Comparison of ENCODE assay signal across 8 cellular contexts in the genomic region with DNA sequence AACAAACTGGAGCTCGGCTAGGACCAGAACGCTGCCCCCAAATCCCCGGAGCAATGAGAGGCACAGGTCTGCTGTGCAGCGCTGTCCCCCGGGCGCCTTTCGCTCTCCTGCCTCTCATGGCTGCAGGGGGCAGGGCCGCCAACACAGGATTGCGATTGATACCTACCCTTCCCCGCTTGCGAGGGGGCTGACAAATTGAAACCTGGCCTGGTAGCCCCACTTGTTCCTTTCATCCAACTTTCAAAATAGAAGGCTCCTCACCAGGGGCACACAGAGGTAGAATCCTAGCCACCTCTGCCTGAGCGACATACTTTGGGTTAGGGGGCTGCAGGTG.
DNase-seq lines count a peak whose midpoint lies in the region; ATAC-seq and FAIRE-seq lines count a peak whose summit lies in the region.

No MANE protein-coding gene starts in this region.

- H3K27me3 ChIP-seq in mucosa of stomach (ENCODE audit: control insufficient read depth, insufficient read depth, low read length) = no peaks in the 10 kb centered on the region

- H3K27ac Mint-ChIP-seq in central memory CD8-positive, alpha-beta T cell (ENCODE audit: low read depth) = peak overlapping the region; percentile 84

- ATAC-seq in HG03457 (IDR thresholded peaks at IDR 0.05; ENCODE audit: unreplicated experiment) = peak; percentile 5
- peak; percentile 33 for ATAC-seq in central memory CD8-positive, alpha-beta T cell (replicated peaks; ENCODE audit: extremely low read depth, poor library complexity, severe bottlenecking)

- H3K4me1 Mint-ChIP-seq in central memory CD8-positive, alpha-beta T cell = peaks cover 29% of the 10 kb centered on the region

- DNase-seq in GM19239 (ENCODE audit: insufficient read length, low spot score) = peak; percentile 33
- DNase-seq in central memory CD8-positive, alpha-beta T cell (ENCODE audit: low spot score in 2 of 2) = no peak
- no peak for DNase-seq in AG08396 (ENCODE audit: low spot score)
- DNase-seq in GM19238 (ENCODE audit: insufficient read length, low spot score) = no peak
- no peak for DNase-seq in SKM-1 (lab: John Stamatoyannopoulos, UW; ENCODE audit: unreplicated experiment)
- DNase-seq in NCI-H1930 (lab: John Stamatoyannopoulos, UW) = no peak

- peaks cover 10% of the 10 kb centered on the region for H3K36me3 ChIP-seq in mucosa of stomach (ENCODE audit: control insufficient read depth, insufficient read depth, low read length)

- FAIRE-seq in GM19239 (lab: Jason Lieb, UNC) = no peak

- peaks cover 34% of the 10 kb centered on the region for H3K36me3 Mint-ChIP-seq in central memory CD8-positive, alpha-beta T cell (ENCODE audit: insufficient read depth)

- H3K9ac ChIP-seq in mucosa of stomach (ENCODE audit: low read length) = peak overlapping the region; percentile 59

- no peaks in the 10 kb centered on the region for H3K27me3 Mint-ChIP-seq in central memory CD8-positive, alpha-beta T cell

- H3K9me3 ChIP-seq in mucosa of stomach (ENCODE audit: control insufficient read depth, low read length) = no peaks in the 10 kb centered on the region

- peaks cover 34% of the 10 kb centered on the region for H3K4me1 ChIP-seq in mucosa of stomach (ENCODE audit: control insufficient read depth, insufficient read depth, low read length)

- H3K4me3 ChIP-seq in mucosa of stomach (ENCODE audit: low read length) = no peak overlapping the region

- H3K9me3 Mint-ChIP-seq in central memory CD8-positive, alpha-beta T cell = no peaks in the 10 kb centered on the region

- H3K4me3 Mint-ChIP-seq in central memory CD8-positive, alpha-beta T cell = peak overlapping the region; percentile 86
